ENCODE assay signal across 1 cellular context in the genomic region with DNA sequence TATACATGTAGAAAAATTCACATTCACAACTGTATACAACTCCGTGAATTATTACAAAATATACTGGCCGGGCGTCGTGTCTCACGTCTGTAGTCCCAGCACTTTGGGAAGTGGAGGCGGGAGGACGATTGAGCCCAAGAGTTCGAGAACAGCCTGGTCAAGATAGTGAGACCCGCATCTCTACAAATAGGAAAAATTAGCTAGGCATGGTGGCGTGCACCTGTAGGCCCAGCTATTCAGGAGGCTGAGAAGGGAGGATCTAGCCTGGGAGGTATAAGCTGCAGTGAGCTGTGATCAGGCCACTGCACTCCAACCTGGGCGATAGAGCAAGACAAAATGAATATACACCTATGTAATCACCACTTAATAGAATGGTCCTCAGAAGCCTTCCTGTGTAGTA.
TF ChIP-seq lines count a peak whose summit lies in the region.

No MANE protein-coding gene starts in this region.

TF ChIP-seq in A549, 52 proteins besides CTCF, POLR2A, EP300 and RAD21 (continued from another document):
- TF ChIP-seq BCL3 (IDR thresholded peaks at IDR 0.05): no peak
- TF ChIP-seq CEBPB (IDR thresholded peaks at IDR 0.05): no peak
- TF ChIP-seq, protein P1, sequence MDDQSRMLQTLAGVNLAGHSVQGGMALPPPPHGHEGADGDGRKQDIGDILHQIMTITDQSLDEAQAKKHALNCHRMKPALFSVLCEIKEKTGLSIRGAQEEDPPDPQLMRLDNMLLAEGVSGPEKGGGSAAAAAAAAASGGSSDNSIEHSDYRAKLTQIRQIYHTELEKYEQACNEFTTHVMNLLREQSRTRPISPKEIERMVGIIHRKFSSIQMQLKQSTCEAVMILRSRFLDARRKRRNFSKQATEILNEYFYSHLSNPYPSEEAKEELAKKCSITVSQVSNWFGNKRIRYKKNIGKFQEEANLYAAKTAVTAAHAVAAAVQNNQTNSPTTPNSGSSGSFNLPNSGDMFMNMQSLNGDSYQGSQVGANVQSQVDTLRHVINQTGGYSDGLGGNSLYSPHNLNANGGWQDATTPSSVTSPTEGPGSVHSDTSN (IDR thresholded peaks at IDR 0.05): no peak
- no peak for TF ChIP-seq REST (IDR thresholded peaks at IDR 0.05)
- no peak for TF ChIP-seq MAFK (IDR thresholded peaks at IDR 0.05; ENCODE audit: partially characterized antibody)
- TF ChIP-seq HDAC2 (IDR thresholded peaks at IDR 0.05): no peak
